Comparison of ENCODE assay signal across 8 cellular contexts in genomic region chr9:7974335-7975005, GRCh38.
DNase-seq lines count a peak whose midpoint lies in the region; ATAC-seq and TF ChIP-seq lines count a peak whose summit lies in the region.

No MANE protein-coding gene starts in this region.

- peak overlapping the region; percentile 66 for H3K4me3 ChIP-seq in DOHH2 (ENCODE audit: low read length)
- H3K4me3 ChIP-seq in stomach: no peak overlapping the region

- no peaks in the 10 kb centered on the region for H3K9me3 ChIP-seq in DOHH2 (ENCODE audit: control insufficient read depth, insufficient read depth, low read length)
- H3K9me3 ChIP-seq in stomach: no peaks in the 10 kb centered on the region

- no peaks in the 10 kb centered on the region for H3K27me3 ChIP-seq in DOHH2 (ENCODE audit: control insufficient read depth, low read length)
- H3K27me3 ChIP-seq in stomach: no peaks in the 10 kb centered on the region

- peaks cover 30% of the 10 kb centered on the region for H3K36me3 ChIP-seq in DOHH2 (ENCODE audit: control insufficient read depth, low read length)
- H3K36me3 ChIP-seq in stomach: no peaks in the 10 kb centered on the region

- no peak for TF ChIP-seq EP300 in stomach (IDR thresholded peaks at IDR 0.05)

- H3K79me2 ChIP-seq in DOHH2 (ENCODE audit: control insufficient read depth, low read length): no peaks in the 10 kb centered on the region

- H3F3A ChIP-seq in DOHH2 (ENCODE audit: control insufficient read depth, insufficient read depth): peaks cover 23% of the 10 kb centered on the region

- peak overlapping the region; percentile 98 for H3K27ac ChIP-seq in DOHH2 (ENCODE audit: low read depth, low read length)
- no peak overlapping the region for H3K27ac ChIP-seq in stomach

- no peaks in the 10 kb centered on the region for H3K9me2 ChIP-seq in DOHH2 (replicated peaks; ENCODE audit: control insufficient read depth, low read length)

- 35 to 58% (median 43%) methylated on average over 5 of the region's 5 CpGs for WGBS in stomach, 5 donors

- peak; percentile 17 for ATAC-seq in GM21528 (IDR thresholded peaks at IDR 0.05; ENCODE audit: low FRiP score, unreplicated experiment)

- intact Hi-C loops in stomach (cut with DNase I; ENCODE audit: low total_unique reads): no loop called here

- DNase-seq in NCI-H2081 (lab: John Stamatoyannopoulos, UW) (peak; percentile 76 to 96), germinal center (ENCODE audit: low spot score) (peak; percentile 22), C1 segment of cervical spinal cord (lab: John Stamatoyannopoulos, UW) (no peak), NCI-H2196 treated with DMSO at 0.1 percent for 48 hours (lab: John Stamatoyannopoulos, UW; ENCODE audit: unreplicated experiment) (no peak), stomach (no peak)
- DNase-seq in stimulated activated CD4-positive, alpha-beta T cell treated with anti-CD3 and anti-CD28 coated beads, Interleukin-4, amount 100 ng/mL, for 4 hours: no peak

- no peak for TF ChIP-seq CTCF in DOHH2 (IDR thresholded peaks at IDR 0.05; ENCODE audit: low read depth, low read length, poor library complexity, severe bottlenecking)
- TF ChIP-seq CTCF in stomach (IDR thresholded peaks at IDR 0.05): no peak

- H3K4me1 ChIP-seq in DOHH2 (ENCODE audit: control insufficient read depth, low read length) (peaks cover 70% of the 10 kb centered on the region), stomach (peaks cover 0 to 34% (median 5%) of the 10 kb centered on the region in 4 donors)

- no peak for TF ChIP-seq POLR2A in stomach (IDR thresholded peaks at IDR 0.05)

- H3K4me2 ChIP-seq in DOHH2 (ENCODE audit: low read length): peak overlapping the region; percentile 91

- H4K20me1 ChIP-seq in DOHH2 (ENCODE audit: control insufficient read depth, insufficient read depth, low read depth, low read length): no peaks in the 10 kb centered on the region

Comparison
In these comparisons a context has a peak if more than half of its experiments do, and no peak if none do; other contexts are left out.
1. DNase-seq: peak in NCI-H2081 (2 of 2) and germinal center (single experiment); none in C1 segment of cervical spinal cord (0 of 14), NCI-H2196 treated with DMSO at 0.1 percent for 48 hours (single experiment), stomach (single experiment) and stimulated activated CD4-positive, alpha-beta T cell treated with anti-CD3 and anti-CD28 coated beads, Interleukin-4, amount 100 ng/mL, for 4 hours (0 of 2).